Comparison of ENCODE assay signal across 25 cellular contexts in genomic region chr21:44366586-44367211, GRCh38. TPM values are rescaled to one million over a fixed set of nuclear protein-coding genes. Genes with fewer than 3 reads are reported as not detected.
DNase-seq lines count a peak whose midpoint lies in the region; ATAC-seq, FAIRE-seq and TF ChIP-seq lines count a peak whose summit lies in the region.
"Had no signal": no experiment of that assay in that cellular context is flagged by ENCODE, and none has a peak within 500 bp of the region (broad histone marks: within the 10 kb centered on the region; RNA-seq: fewer than 3 reads in every experiment).

No MANE protein-coding gene starts in this region.

- H3K79me1 ChIP-seq in H9 (ENCODE audit: insufficient read depth, low read depth, low read length, poor library complexity, severe bottlenecking), result no peaks in the 10 kb centered on the region

- H3K4me2 ChIP-seq in H9 (ENCODE audit: insufficient read depth, insufficient read length, low read length) (no peak overlapping the region), osteoblast (ENCODE audit: insufficient read depth, low read length) (no peak overlapping the region), OCI-LY7 (ENCODE audit: low read length) (no peak overlapping the region)

- no peak overlapping the region for H2BK15ac ChIP-seq in H9 (ENCODE audit: low read depth, low read length)

- no peak overlapping the region for H3T11ph ChIP-seq in H9 (ENCODE audit: low read length)

- H3K4me3 Mint-ChIP-seq in H9, result peak overlapping the region in 1 of 2 experiments; percentile 35; a peak in 1 of 5 replicates
- H3K4me3 Mint-ChIP-seq: CD4-positive, alpha-beta memory T cell had no signal

- no peak overlapping the region for H3K27ac ChIP-seq in H9 (ENCODE audit: insufficient read length, low read depth, low read length)
- H3K27ac ChIP-seq in osteoblast (ENCODE audit: low read depth, low read length), result no peak overlapping the region
- no peak overlapping the region for H3K27ac ChIP-seq in OCI-LY7 (ENCODE audit: low read depth, low read length, poor library complexity, severe bottlenecking)
- H3K27ac ChIP-seq: SJSA1 had no signal

- peaks cover 2 to 9% of the 10 kb centered on the region in 2 experiments; a peak in 2 of 4 replicates for H3K4me1 Mint-ChIP-seq in H9

- CTCF ChIA-PET in OCI-LY7 (lab: Charles Lee; ENCODE audit: unreplicated experiment), result no interaction called here

- no peak for TF ChIP-seq CTCF in H9 (conservative IDR thresholded peaks at IDR 0.05)
- no peak for TF ChIP-seq CTCF in osteoblast (IDR thresholded peaks at IDR 0.05; ENCODE audit: extremely low read depth, low read depth, low read length)
- no peak for TF ChIP-seq CTCF in OCI-LY7 (conservative IDR thresholded peaks at IDR 0.05; ENCODE audit: low read length)

- no peak overlapping the region for H2BK12ac ChIP-seq in H9 (ENCODE audit: insufficient read length, low read depth, low read length)

- H3K36me3 ChIP-seq in osteoblast (ENCODE audit: insufficient read depth, low read length) (no peaks in the 10 kb centered on the region), OCI-LY7 (ENCODE audit: insufficient read depth, low read length) (no peaks in the 10 kb centered on the region)
- H3K36me3 ChIP-seq: SJSA1 had no signal

- no peak overlapping the region for H3K56ac ChIP-seq in H9 (ENCODE audit: insufficient read length, low read depth, low read length)

- no peak overlapping the region for H4K8ac ChIP-seq in H9 (replicated peaks; ENCODE audit: insufficient read length, low read depth, low read length)

- H3K4ac ChIP-seq in H9 (ENCODE audit: low read depth, low read length), result no peak overlapping the region

- no peak overlapping the region for H3K27ac Mint-ChIP-seq in H9
- H3K27ac Mint-ChIP-seq: CD4-positive, alpha-beta memory T cell had no signal

- H4K5ac ChIP-seq in H9 (ENCODE audit: insufficient read length, low read depth, low read length), result no peak overlapping the region

- no peaks in the 10 kb centered on the region for H3K79me2 ChIP-seq in H9 (ENCODE audit: insufficient read depth, low read length)
- H3K79me2 ChIP-seq in osteoblast (ENCODE audit: insufficient read depth, low read length), result no peaks in the 10 kb centered on the region
- no peaks in the 10 kb centered on the region for H3K79me2 ChIP-seq in OCI-LY7 (ENCODE audit: insufficient read depth, low read depth, low read length)

- peaks cover 2 to 5% of the 10 kb centered on the region in 2 experiments; a peak in 3 of 5 replicates for H3K9me3 Mint-ChIP-seq in H9

- H3K9me2 ChIP-seq in OCI-LY7 (ENCODE audit: insufficient read depth, low read length), result no peaks in the 10 kb centered on the region

- H3K14ac ChIP-seq in H9 (ENCODE audit: insufficient read depth, low read length), result no peak overlapping the region

- H4K91ac ChIP-seq in H9 (ENCODE audit: insufficient read length, low read depth, low read length), result no peak overlapping the region

- H3K27me3 Mint-ChIP-seq in H9 (ENCODE audit: low read depth), result peaks cover 37% of the 10 kb centered on the region

- no peaks in the 10 kb centered on the region for H3K4me1 ChIP-seq in H9 (ENCODE audit: insufficient read depth, low read length)
- H3K4me1 ChIP-seq in osteoblast (ENCODE audit: insufficient read depth, low read length), result no peaks in the 10 kb centered on the region
- H3K4me1 ChIP-seq in OCI-LY7 (ENCODE audit: insufficient read depth, low read length, poor library complexity, severe bottlenecking), result no peaks in the 10 kb centered on the region

- no CpG with 5 or more reads among the region's 28 CpGs for WGBS in H9 (ENCODE audit: extremely low coverage, insufficient read length, low lambda C conversion rate)

- H2BK20ac ChIP-seq in H9 (ENCODE audit: low read depth, low read length, poor library complexity, severe bottlenecking), result no peak overlapping the region

- BruUV-seq in OCI-LY7 (replicated peaks; lab: Mats Ljungman, UMichigan), result no TSS peak

- H3K9me3 ChIP-seq in H9 (ENCODE audit: control insufficient read depth, low read depth, low read length), result no peaks in the 10 kb centered on the region
- no peaks in the 10 kb centered on the region for H3K9me3 ChIP-seq in osteoblast (ENCODE audit: low read depth, low read length)
- H3K9me3 ChIP-seq in OCI-LY7 (ENCODE audit: low read length), result 0 out of 2 replicates have a peak, but pooled peaks cover 7% of the 10 kb centered on the region
- H3K9me3 ChIP-seq: SJSA1 had no signal

- no peak overlapping the region for H2AK5ac ChIP-seq in H9 (ENCODE audit: insufficient read length, low read length)

- no peak overlapping the region for H2BK120ac ChIP-seq in H9 (ENCODE audit: low read depth, low read length, poor library complexity, severe bottlenecking)

- H3K23ac ChIP-seq in H9 (ENCODE audit: insufficient read length, low read depth, low read length), result no peak overlapping the region

- H3K18ac ChIP-seq in H9 (ENCODE audit: insufficient read length, low read depth, low read length), result no peak overlapping the region

- no peak overlapping the region for H3K4me3 ChIP-seq in osteoblast (ENCODE audit: insufficient read depth, low read length)
- no peak overlapping the region for H3K4me3 ChIP-seq in OCI-LY7 (ENCODE audit: low read depth, low read length, poor library complexity, severe bottlenecking)
- H3K4me3 ChIP-seq: SJSA1 had no signal

- ATAC-seq in HG02610 (IDR thresholded peaks at IDR 0.05; ENCODE audit: unreplicated experiment), result no peak

- no peak overlapping the region for H2BK5ac ChIP-seq in H9 (ENCODE audit: insufficient read length, low read length)

- POLR2A ChIA-PET in OCI-LY7 (lab: Charles Lee), result no interaction called here

- no peak for TF ChIP-seq POLR2A in GM12892 (IDR thresholded peaks at IDR 0.05; ENCODE audit: low read depth, low read length)

- H3K27me3 ChIP-seq in H9 (ENCODE audit: insufficient read depth, low read length) (peaks cover 4% of the 10 kb centered on the region; the same call in 1 of the 2 replicates), osteoblast (ENCODE audit: insufficient read depth, low read length) (no peaks in the 10 kb centered on the region)
- H3K27me3 ChIP-seq: SJSA1 had no signal

- no peak overlapping the region for H3K9ac ChIP-seq in H9 (ENCODE audit: extremely low read depth, insufficient read length, low read length)

- intact Hi-C loops in OCI-LY7 (cut with micrococcal nuclease; ENCODE audit: unreplicated experiment), result no loop called here

- FAIRE-seq in GM12892 (lab: Jason Lieb, UNC), result no peak
- FAIRE-seq: D721Med, G401.6, GM18507 had no signal

- peaks cover 3% of the 10 kb centered on the region for H3K23me2 ChIP-seq in H9 (ENCODE audit: insufficient read length, low read depth, low read length, poor library complexity, severe bottlenecking)

- no peaks in the 10 kb centered on the region for H4K20me1 ChIP-seq in H9 (ENCODE audit: control insufficient read depth, insufficient read depth, insufficient read length)
- no peaks in the 10 kb centered on the region for H4K20me1 ChIP-seq in osteoblast (ENCODE audit: insufficient read depth, low read length)
- no peaks in the 10 kb centered on the region for H4K20me1 ChIP-seq in OCI-LY7 (ENCODE audit: insufficient read depth, low read length)

- DNase-seq in activated T-cell treated with anti-CD3 and anti-CD28 coated beads, Interleukin-2, amount 50 U/mL, for 1 hour, result peak; percentile 11
- DNase-seq in activated T-cell treated with anti-CD3 and anti-CD28 coated beads, Interleukin-2, amount 50 U/mL, for 48 hours, result no peak
- DNase-seq in H9 (peak; percentile 18), iPS-NIHi7 (ENCODE audit: extremely low spot score) (peak; percentile 4), osteoblast (ENCODE audit: insufficient read length, low spot score, missing footprints) (peak; percentile 46), OCI-LY7 (ENCODE audit: low spot score) (no peak), GM12892 (ENCODE audit: insufficient read length) (no peak)
- DNase-seq: 8988T; CD4-positive, alpha-beta memory T cell; DND-41; NCI-H1105; NCI-H1694 treated with DMSO at 0.1 percent for 48 hours; NCI-H345; NCI-H526 treated with DMSO at 0.1 percent for 48 hours; NK-92 treated with Interleukin-12 subunit alpha and Interleukin-12 subunit beta, amount 100 ng/mL, for 24 hours; OCI-M1; RPMI8226 had no signal

- H3K36me3 Mint-ChIP-seq in H9 (ENCODE audit: insufficient read depth in 1 of 3, low read depth in 3 of 3), result no peaks in the 10 kb centered on the region; a peak in 1 of 7 replicates

- H2AFZ ChIP-seq in H9 (ENCODE audit: low read length) (no peak overlapping the region), osteoblast (ENCODE audit: low read length) (no peak overlapping the region), OCI-LY7 (ENCODE audit: low read length) (no peak overlapping the region)

RNA-seq across cellular contexts. Expression of gene TRPM2, which starts 13.3 kb away (rescaled TPM):
- 0.11 and 0.68 TPM in 2 replicates for total RNA-seq in H9 (2021)
- total RNA-seq in osteoblast, result under 0.01 and 0.36 TPM in 2 replicates
- 1.8 and 2.8 TPM in 2 replicates for total RNA-seq in OCI-LY7 (2014; rRNA removed; shearing (Covaris generic))
- 3.8 and 7.1 TPM in 2 replicates for total RNA-seq in OCI-LY7 (2022)
- 1.8 TPM for polyA plus RNA-seq in GM12892 (2012; ENCODE audit: missing spikeins)
- total RNA-seq: HT-29, LHCN-M2 had no signal
- polyA plus RNA-seq: BJ had no signal

RNA-seq across cellular contexts. Expression of gene CFAP410, which starts 27.5 kb away (rescaled TPM):
- 16.9 and 17.0 TPM in 2 replicates for total RNA-seq in H9 (2021)
- 14.5 and 15.0 TPM in 2 replicates for total RNA-seq in osteoblast
- total RNA-seq in OCI-LY7 (2014; rRNA removed; shearing (Covaris generic)), result 11.9 and 20.6 TPM in 2 replicates
- 15.0 and 15.1 TPM in 2 replicates for total RNA-seq in OCI-LY7 (2022)
- polyA plus RNA-seq in GM12892 (2012; ENCODE audit: missing spikeins), result 4.7 TPM

Comparison
In these comparisons a context has a peak if more than half of its experiments do, and no peak if none do; other contexts are left out.
1. DNase-seq: peak in activated T-cell treated with anti-CD3 and anti-CD28 coated beads, Interleukin-2, amount 50 U/mL, for 1 hour (single experiment), H9 (single experiment), iPS-NIHi7 (single experiment) and osteoblast (single experiment); none in activated T-cell treated with anti-CD3 and anti-CD28 coated beads, Interleukin-2, amount 50 U/mL, for 48 hours (0 of 2), OCI-LY7 (single experiment) and GM12892 (single experiment).